Comparison of ENCODE assay signal across 8 cellular contexts in the genomic region with DNA sequence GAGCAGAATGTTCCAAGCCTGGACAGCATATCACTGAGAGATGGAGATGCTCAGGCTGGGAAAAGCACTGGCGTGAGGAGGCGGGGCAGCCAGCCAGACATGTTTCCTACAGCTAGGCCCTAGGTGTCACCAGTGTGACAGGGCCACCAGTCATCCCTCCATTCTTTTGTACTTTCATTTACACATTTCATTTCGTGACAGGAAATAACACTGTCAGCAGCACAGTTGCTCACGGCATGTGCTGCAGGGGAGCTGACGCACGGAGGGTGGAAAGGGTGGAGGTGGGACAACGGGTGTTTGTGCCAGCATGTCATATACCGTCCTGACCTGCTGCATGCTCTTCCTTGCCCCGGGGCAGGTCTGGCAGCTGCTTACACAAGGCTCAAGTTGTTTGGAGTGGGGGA. TPM values are rescaled to one million over a fixed set of nuclear protein-coding genes. Genes with fewer than 3 reads are reported as not detected.
DNase-seq lines count a peak whose midpoint lies in the region; ATAC-seq and TF ChIP-seq lines count a peak whose summit lies in the region.

No MANE protein-coding gene starts in this region.

- peak overlapping the region; percentile 73 for H3K4me3 Mint-ChIP-seq in activated T-helper 17 cell treated with anti-CD3 and anti-CD28 coated beads, Interleukin-2, amount 50 U/mL, for 72 hours
- H3K4me3 Mint-ChIP-seq in memory B cell = peak overlapping the region; percentile 81
- H3K4me3 Mint-ChIP-seq in type B pancreatic cell = peak overlapping the region; percentile 58

- H3K27ac Mint-ChIP-seq in activated T-helper 17 cell treated with anti-CD3 and anti-CD28 coated beads, Interleukin-2, amount 50 U/mL, for 72 hours = peak overlapping the region; percentile 86
- H3K27ac Mint-ChIP-seq in memory B cell (peak overlapping the region; percentile 93), type B pancreatic cell (peak overlapping the region; percentile 26)

- H3K27me3 Mint-ChIP-seq in activated T-helper 17 cell treated with anti-CD3 and anti-CD28 coated beads, Interleukin-2, amount 50 U/mL, for 72 hours = no peaks in the 10 kb centered on the region
- H3K27me3 Mint-ChIP-seq in memory B cell (no peaks in the 10 kb centered on the region), type B pancreatic cell (no peaks in the 10 kb centered on the region)

- H2AFZ ChIP-seq in OCI-LY3 (ENCODE audit: low read depth, low read length) = peak overlapping the region; percentile 72

- H3K4me1 ChIP-seq in OCI-LY3 (ENCODE audit: low read length) = peaks cover 8% of the 10 kb centered on the region

- H3K9me3 ChIP-seq in OCI-LY3 (ENCODE audit: insufficient read depth, low read length) = no peaks in the 10 kb centered on the region

- H3K79me2 ChIP-seq in OCI-LY3 (ENCODE audit: low read length) = no peaks in the 10 kb centered on the region

- no peaks in the 10 kb centered on the region for H3K36me3 Mint-ChIP-seq in activated T-helper 17 cell treated with anti-CD3 and anti-CD28 coated beads, Interleukin-2, amount 50 U/mL, for 72 hours (ENCODE audit: low read depth)
- H3K36me3 Mint-ChIP-seq in memory B cell = peaks cover 4% of the 10 kb centered on the region
- no peaks in the 10 kb centered on the region for H3K36me3 Mint-ChIP-seq in type B pancreatic cell

- peak; percentile 87 for ATAC-seq in GM18502 (IDR thresholded peaks at IDR 0.05; ENCODE audit: poor library complexity, unreplicated experiment)
- ATAC-seq in HG02588 (IDR thresholded peaks at IDR 0.05; ENCODE audit: unreplicated experiment) = peak; percentile 87
- peak; percentile 93 for ATAC-seq in activated T-helper 17 cell treated with anti-CD3 and anti-CD28 coated beads, Interleukin-2, amount 50 U/mL, for 72 hours (replicated peaks)
- peak; percentile 92 for ATAC-seq in memory B cell (ENCODE audit: low read depth)

- H3K4me3 ChIP-seq in OCI-LY3 (ENCODE audit: low read length) = peak overlapping the region; percentile 67

- no peak overlapping the region for H3K27ac ChIP-seq in OCI-LY3 (ENCODE audit: low read length)

- peaks cover 25% of the 10 kb centered on the region for H3K4me1 Mint-ChIP-seq in activated T-helper 17 cell treated with anti-CD3 and anti-CD28 coated beads, Interleukin-2, amount 50 U/mL, for 72 hours
- H3K4me1 Mint-ChIP-seq in memory B cell = peaks cover 21% of the 10 kb centered on the region
- H3K4me1 Mint-ChIP-seq in type B pancreatic cell (ENCODE audit: unreplicated experiment) = no peaks in the 10 kb centered on the region

- no peaks in the 10 kb centered on the region for H4K20me1 ChIP-seq in OCI-LY3 (ENCODE audit: insufficient read depth, low read length)

- H3K27me3 ChIP-seq in OCI-LY3 (ENCODE audit: low read depth, low read length) = no peaks in the 10 kb centered on the region

- TF ChIP-seq CTCF in OCI-LY3 (IDR thresholded peaks at IDR 0.05; ENCODE audit: low read depth, low read length) (peak; percentile 30), type B pancreatic cell (conservative IDR thresholded peaks at IDR 0.05) (no peak)

- peak overlapping the region; percentile 80 for H3K4me2 ChIP-seq in OCI-LY3 (ENCODE audit: low read length)

- no peaks in the 10 kb centered on the region for H3K36me3 ChIP-seq in OCI-LY3 (replicated peaks; ENCODE audit: low read depth, low read length)

- no peak overlapping the region for H3K9ac ChIP-seq in OCI-LY3 (ENCODE audit: low read length)

- H3K9me3 Mint-ChIP-seq in activated T-helper 17 cell treated with anti-CD3 and anti-CD28 coated beads, Interleukin-2, amount 50 U/mL, for 72 hours = no peaks in the 10 kb centered on the region
- H3K9me3 Mint-ChIP-seq in memory B cell (no peaks in the 10 kb centered on the region), type B pancreatic cell (no peaks in the 10 kb centered on the region)

- DNase-seq in memory B cell (ENCODE audit: low spot score in 2 of 2) (peak; percentile 66 to 69), type B pancreatic cell (ENCODE audit: extremely low spot score, unreplicated experiment) (no peak), nucleus accumbens (lab: John Stamatoyannopoulos, UW) (no peak), NCI-H2029 (lab: John Stamatoyannopoulos, UW) (no peak)

RNA-seq across cellular contexts. Expression of a gene that starts 14.8 kb away (rescaled TPM):
- 10 to 100 TPM; 75.3 to 89.1 TPM for total RNA-seq in activated T-helper 17 cell treated with anti-CD3 and anti-CD28 coated beads, Interleukin-2, amount 50 U/mL, for 72 hours
- 58.1 and 97.7 TPM in 2 replicates for total RNA-seq in type B pancreatic cell (ENCODE audit: low replicate concordance)

Comparison
In these comparisons a context has a peak if more than half of its experiments do, and no peak if none do; other contexts are left out.
1. H3K27ac Mint-ChIP-seq: peak in every context shown above with its lines; median percentile 93 in memory B cell; 86 in activated T-helper 17 cell treated with anti-CD3 and anti-CD28 coated beads, Interleukin-2, amount 50 U/mL, for 72 hours; 26 in type B pancreatic cell.
2. DNase-seq: peak in memory B cell (2 of 2); none in type B pancreatic cell (single experiment), nucleus accumbens (0 of 56) and NCI-H2029 (single experiment).
3. Peak in every context shown above with its lines, with median percentiles within 50 percentile points of each other: ATAC-seq and H3K4me3 Mint-ChIP-seq.